In genomic region chr5:57522477-57522876, GRCh38 we compare ENCODE assay signal across 6 cellular contexts. TPM values are rescaled to one million over a fixed set of nuclear protein-coding genes. Genes with fewer than 3 reads are reported as not detected.
"Had no signal": no experiment of that assay in that cellular context is flagged by ENCODE, and none has a peak within 500 bp of the region (broad histone marks: within the 10 kb centered on the region; RNA-seq: fewer than 3 reads in every experiment).

No MANE protein-coding gene starts in this region.

RNA-seq across cellular contexts. Expression of gene ACTBL2, which starts 39.9 kb away (rescaled TPM):
- total RNA-seq: OCI-LY7, Peyer's patch, Right ventricle myocardium inferior, Right ventricle myocardium superior, SJCRH30, SJSA1 had no signal
